In genomic region chr15:69853572-69853971, GRCh38 we compare ENCODE assay signal across 11 cellular contexts.
DNase-seq lines count a peak whose midpoint lies in the region; ATAC-seq, FAIRE-seq and TF ChIP-seq lines count a peak whose summit lies in the region.
"Had no signal": no experiment of that assay in that cellular context is flagged by ENCODE, and none has a peak within 500 bp of the region (broad histone marks: within the 10 kb centered on the region; RNA-seq: fewer than 3 reads in every experiment).

No MANE protein-coding gene starts in this region.

- intact Hi-C loops in esophagus squamous epithelium (cut with DNase I) (no loop called here), CD14-positive monocyte (cut with micrococcal nuclease) (no loop called here)

- H3K4me3 Mint-ChIP-seq in CD14-positive monocyte, result no peak overlapping the region
- no peak overlapping the region for H3K4me3 Mint-ChIP-seq in activated T-cell treated with anti-CD3 and anti-CD28 coated beads, Interleukin-2, amount 50 U/mL, for 72 hours
- H3K4me3 Mint-ChIP-seq: T-cell had no signal

- H3K27ac Mint-ChIP-seq in CD14-positive monocyte, result peak overlapping the region in 1 of 7 donors; percentile 42
- no peak overlapping the region for H3K27ac Mint-ChIP-seq in activated T-cell treated with anti-CD3 and anti-CD28 coated beads, Interleukin-2, amount 50 U/mL, for 72 hours
- H3K27ac Mint-ChIP-seq: T-cell had no signal

- H3K4me1 Mint-ChIP-seq in CD14-positive monocyte, result peaks cover 1% of the 10 kb centered on the region
- peaks cover 15% of the 10 kb centered on the region for H3K4me1 Mint-ChIP-seq in activated T-cell treated with anti-CD3 and anti-CD28 coated beads, Interleukin-2, amount 50 U/mL, for 72 hours (ENCODE audit: low read depth)

- ATAC-seq in HG03378 (IDR thresholded peaks at IDR 0.05; ENCODE audit: unreplicated experiment), result no peak
- ATAC-seq in activated T-cell treated with anti-CD3 and anti-CD28 coated beads, Interleukin-2, amount 50 U/mL, for 72 hours (replicated peaks in 1 of 2), result no peak
- ATAC-seq: T-cell had no signal

- H3K9me3 Mint-ChIP-seq in CD14-positive monocyte, result peaks cover 0 to 7% (median 4%) of the 10 kb centered on the region in 7 donors
- no peaks in the 10 kb centered on the region for H3K9me3 Mint-ChIP-seq in activated T-cell treated with anti-CD3 and anti-CD28 coated beads, Interleukin-2, amount 50 U/mL, for 72 hours
- H3K9me3 Mint-ChIP-seq: T-cell had no signal

- H3K27ac ChIP-seq in esophagus squamous epithelium, result peak overlapping the region in 3 of 4 donors; percentile 38 to 64 (median 39)
- H3K27ac ChIP-seq: right atrium auricular region had no signal

- FAIRE-seq in RCC 7860 (lab: Jason Lieb, UNC), result peak; percentile 97
- FAIRE-seq: keratinocyte had no signal

- H3K27me3 Mint-ChIP-seq in CD14-positive monocyte (ENCODE audit: low read depth in 3 of 3), result peaks cover 1 to 13% (median 7%) of the 10 kb centered on the region in 3 donors
- H3K27me3 Mint-ChIP-seq in activated T-cell treated with anti-CD3 and anti-CD28 coated beads, Interleukin-2, amount 50 U/mL, for 72 hours (ENCODE audit: low read depth), result peaks cover 5% of the 10 kb centered on the region

- H3K4me1 ChIP-seq in esophagus squamous epithelium, result no peaks in the 10 kb centered on the region
- H3K4me1 ChIP-seq: right atrium auricular region had no signal

- H3K9me3 ChIP-seq in esophagus squamous epithelium, result no peaks in the 10 kb centered on the region
- H3K9me3 ChIP-seq: right atrium auricular region had no signal

- no peaks in the 10 kb centered on the region for H3K36me3 ChIP-seq in esophagus squamous epithelium
- H3K36me3 ChIP-seq: right atrium auricular region had no signal

- peaks cover 0 to 35% (median 0%) of the 10 kb centered on the region in 4 donors for H3K27me3 ChIP-seq in esophagus squamous epithelium
- H3K27me3 ChIP-seq: right atrium auricular region had no signal

- H3K36me3 Mint-ChIP-seq in CD14-positive monocyte, result no peaks in the 10 kb centered on the region
- no peaks in the 10 kb centered on the region for H3K36me3 Mint-ChIP-seq in activated T-cell treated with anti-CD3 and anti-CD28 coated beads, Interleukin-2, amount 50 U/mL, for 72 hours (ENCODE audit: insufficient read depth in 2 of 2)
- H3K36me3 Mint-ChIP-seq: T-cell had no signal

- no peak for TF ChIP-seq POLR2A in esophagus squamous epithelium (IDR thresholded peaks at IDR 0.05)

- TF ChIP-seq CTCF in esophagus squamous epithelium (IDR thresholded peaks at IDR 0.05), result no peak
- no peak for TF ChIP-seq CTCF in CD14-positive monocyte (IDR thresholded peaks at IDR 0.05)

- no peak overlapping the region for H3K4me3 ChIP-seq in esophagus squamous epithelium
- H3K4me3 ChIP-seq: right atrium auricular region had no signal

- peak; percentile 92 for DNase-seq in EL
- peak; percentile 95 for DNase-seq in RCC 7860 (ENCODE audit: low spot score)
- no peak for DNase-seq in esophagus squamous epithelium (lab: John Stamatoyannopoulos, UW)
- DNase-seq in pons (ENCODE audit: low spot score), result peak; percentile 18
- no peak for DNase-seq in CD14-positive monocyte (ENCODE audit: low spot score)
- DNase-seq in NCI-H2196 (lab: John Stamatoyannopoulos, UW; ENCODE audit: unreplicated experiment), result no peak
- no peak for DNase-seq in activated T-cell treated with anti-CD3 and anti-CD28 coated beads, Interleukin-2, amount 50 U/mL, for 72 hours
- DNase-seq: T-cell had no signal

- WGBS in esophagus squamous epithelium, 2 donors, result 60 to 76% methylated on average over 6 of the region's 6 CpGs

Comparison
In these comparisons a context has a peak if more than half of its experiments do, and no peak if none do; other contexts are left out.
1. DNase-seq: peak in EL (single experiment), RCC 7860 (single experiment) and pons (single experiment); none in esophagus squamous epithelium (single experiment), CD14-positive monocyte (single experiment), NCI-H2196 (single experiment) and activated T-cell treated with anti-CD3 and anti-CD28 coated beads, Interleukin-2, amount 50 U/mL, for 72 hours (0 of 2).